20 cellular contexts compared by ENCODE assay signal in genomic region chr10:27235706-27236105, GRCh38. TPM values are rescaled to one million over a fixed set of nuclear protein-coding genes. Genes with fewer than 3 reads are reported as not detected.
DNase-seq lines count a peak whose midpoint lies in the region; ATAC-seq, FAIRE-seq and TF ChIP-seq lines count a peak whose summit lies in the region.
"Had no signal": no experiment of that assay in that cellular context is flagged by ENCODE, and none has a peak within 500 bp of the region (broad histone marks: within the 10 kb centered on the region; RNA-seq: fewer than 3 reads in every experiment).

No MANE protein-coding gene starts in this region.

- no peak overlapping the region for H3K9ac ChIP-seq in liver (ENCODE audit: low read depth in 1 of 2, low read length in 2 of 2)

- no peaks in the 10 kb centered on the region for H3K9me3 ChIP-seq in liver (ENCODE audit: control insufficient read depth in 4 of 4, low read length in 3 of 4)
- no peaks in the 10 kb centered on the region for H3K9me3 ChIP-seq in uterus

- H3K27me3 ChIP-seq in liver (ENCODE audit: control insufficient read depth in 4 of 4, insufficient read depth in 4 of 4, low read length in 3 of 4) (no peaks in the 10 kb centered on the region), uterus (no peaks in the 10 kb centered on the region)

- DNase-seq in activated T-cell treated with anti-CD3 and anti-CD28 coated beads, Interleukin-2, amount 50 U/mL, for 24 hours: no peak
- DNase-seq in activated T-cell treated with anti-CD3 and anti-CD28 coated beads, Interleukin-2, amount 50 U/mL, for 48 hours: no peak
- DNase-seq in uterus: no peak
- no peak for DNase-seq in NCI-H1694 (lab: John Stamatoyannopoulos, UW)
- DNase-seq: 8988T; C1 segment of cervical spinal cord; Calu3; CD4-positive, alpha-beta memory T cell; COR-L47; DMS153; DND-41; H9 had no signal

- H3K4me3 ChIP-seq in liver (ENCODE audit: low read depth in 1 of 3, low read length in 3 of 3) (no peak overlapping the region), uterus (no peak overlapping the region)
- H3K4me3 ChIP-seq: GM23338 had no signal

- peaks cover 8 to 31% (median 30%) of the 10 kb centered on the region in 4 donors for H3K4me1 ChIP-seq in liver (ENCODE audit: control insufficient read depth in 4 of 4, insufficient read depth in 4 of 4, low read length in 3 of 4)
- no peaks in the 10 kb centered on the region for H3K4me1 ChIP-seq in uterus

- peak overlapping the region; percentile 12 to 37 for H3K27ac ChIP-seq in liver (ENCODE audit: low read depth in 1 of 2, low read length in 2 of 2)
- no peak overlapping the region for H3K27ac ChIP-seq in uterus

- H3K27me3 Mint-ChIP-seq in activated T-cell treated with anti-CD3 and anti-CD28 coated beads, Interleukin-2, amount 50 U/mL, for 24 hours: no peaks in the 10 kb centered on the region
- H3K27me3 Mint-ChIP-seq in stimulated activated memory B cell treated with anti-CD40 and anti-IgM and Interleukin-4, amounts not matched to agents 10 μg/mL and 1 μg/mL and 100 μg/mL, for 72 hours: no peaks in the 10 kb centered on the region
- H3K27me3 Mint-ChIP-seq: CD4-positive, alpha-beta memory T cell had no signal

- peak overlapping the region; percentile 11 for H3K27ac Mint-ChIP-seq in activated T-cell treated with anti-CD3 and anti-CD28 coated beads, Interleukin-2, amount 50 U/mL, for 24 hours
- H3K27ac Mint-ChIP-seq in stimulated activated memory B cell treated with anti-CD40 and anti-IgM and Interleukin-4, amounts not matched to agents 10 μg/mL and 1 μg/mL and 100 μg/mL, for 72 hours: no peak overlapping the region
- H3K27ac Mint-ChIP-seq: GM23338, H9 had no signal

- no peak for TF ChIP-seq CTCF in liver (IDR thresholded peaks at IDR 0.05; ENCODE audit: low read depth, low read length, missing input control)
- no peak for TF ChIP-seq CTCF in uterus (IDR thresholded peaks at IDR 0.05)

- peaks cover 0 to 5% (median 4%) of the 10 kb centered on the region in 4 donors for H3K36me3 ChIP-seq in liver (ENCODE audit: control insufficient read depth in 4 of 4, insufficient read depth in 3 of 4, low read depth in 1 of 4, low read length in 3 of 4)
- no peaks in the 10 kb centered on the region for H3K36me3 ChIP-seq in uterus

- no peak overlapping the region for H3K4me3 Mint-ChIP-seq in activated T-cell treated with anti-CD3 and anti-CD28 coated beads, Interleukin-2, amount 50 U/mL, for 24 hours
- no peak overlapping the region for H3K4me3 Mint-ChIP-seq in stimulated activated memory B cell treated with anti-CD40 and anti-IgM and Interleukin-4, amounts not matched to agents 10 μg/mL and 1 μg/mL and 100 μg/mL, for 72 hours
- H3K4me3 Mint-ChIP-seq: CD4-positive, alpha-beta memory T cell; GM23338; H9 had no signal

- ATAC-seq in HG02759 (IDR thresholded peaks at IDR 0.05; ENCODE audit: unreplicated experiment): no peak
- ATAC-seq in stimulated activated memory B cell treated with anti-CD40 and anti-IgM and Interleukin-4, amounts not matched to agents 10 μg/mL and 1 μg/mL and 100 μg/mL, for 72 hours: no peak
- ATAC-seq: GM23338, HCT116 had no signal

- TF ChIP-seq RAD21 in liver (IDR thresholded peaks at IDR 0.05): no peak

- TF ChIP-seq POLR2A in uterus (IDR thresholded peaks at IDR 0.05): no peak

- peak; percentile 53 for FAIRE-seq in islet of Langerhans (lab: Jason Lieb, UNC)
- FAIRE-seq: GM12892, GM19239 had no signal

- no peaks in the 10 kb centered on the region for H3K9me3 Mint-ChIP-seq in activated T-cell treated with anti-CD3 and anti-CD28 coated beads, Interleukin-2, amount 50 U/mL, for 24 hours
- H3K9me3 Mint-ChIP-seq in stimulated activated memory B cell treated with anti-CD40 and anti-IgM and Interleukin-4, amounts not matched to agents 10 μg/mL and 1 μg/mL and 100 μg/mL, for 72 hours: no peaks in the 10 kb centered on the region
- H3K9me3 Mint-ChIP-seq: CD4-positive, alpha-beta memory T cell; GM23338; H9 had no signal

- intact Hi-C loops in uterus (cut with DNase I; ENCODE audit: low total_unique reads): no loop called here

- WGBS in liver: 36% methylated on average over 1 of the region's 1 CpG

- peaks cover 41% of the 10 kb centered on the region for H3K36me3 Mint-ChIP-seq in activated T-cell treated with anti-CD3 and anti-CD28 coated beads, Interleukin-2, amount 50 U/mL, for 24 hours (ENCODE audit: low read depth)
- peaks cover 10% of the 10 kb centered on the region for H3K36me3 Mint-ChIP-seq in stimulated activated memory B cell treated with anti-CD40 and anti-IgM and Interleukin-4, amounts not matched to agents 10 μg/mL and 1 μg/mL and 100 μg/mL, for 72 hours

- H3K4me1 Mint-ChIP-seq in activated T-cell treated with anti-CD3 and anti-CD28 coated beads, Interleukin-2, amount 50 U/mL, for 24 hours (ENCODE audit: low read depth): peaks cover 12% of the 10 kb centered on the region
- H3K4me1 Mint-ChIP-seq in stimulated activated memory B cell treated with anti-CD40 and anti-IgM and Interleukin-4, amounts not matched to agents 10 μg/mL and 1 μg/mL and 100 μg/mL, for 72 hours: peaks cover 14% of the 10 kb centered on the region

TF ChIP-seq in liver, 16 proteins besides CTCF, POLR2A, EP300 and RAD21:
- TF ChIP-seq RXRA (IDR thresholded peaks at IDR 0.05) (peak; percentile 56 to 66), HNF4G (IDR thresholded peaks at IDR 0.05) (no peak), TAF1 (conservative IDR thresholded peaks at IDR 0.05) (no peak), EGR1 (IDR thresholded peaks at IDR 0.05; ENCODE audit: low read depth in 2 of 2) (peak in 1 of 2 donors; percentile 46), ATF3 (IDR thresholded peaks at IDR 0.05) (no peak), GABPA (IDR thresholded peaks at IDR 0.05 in 1 of 2, conservative IDR thresholded peaks at IDR 0.05 in 1 of 2) (no peak), MAX (IDR thresholded peaks at IDR 0.05) (peak; percentile 16), YY1 (IDR thresholded peaks at IDR 0.05) (no peak), SP1 (IDR thresholded peaks at IDR 0.05) (no peak), HNF4A (conservative IDR thresholded peaks at IDR 0.05) (peak; percentile 52 to 62)

RNA-seq across cellular contexts. Expression of gene ACBD5, which starts 4.9 kb away (rescaled TPM):
- total RNA-seq in liver (10 to 100 TPM; 12.6 to 39.7 TPM), uterus (10 to 100 TPM; 12.8 to 27.0 (median 17.6) TPM)
- polyA plus RNA-seq in liver: 10 to 100 TPM; 16.9 to 17.3 TPM

Comparison
In these comparisons a context has a peak if more than half of its experiments do, and no peak if none do; other contexts are left out.
1. H3K27ac ChIP-seq: peak in liver (2 of 2); none in uterus (0 of 2).